Comparison of ENCODE assay signal across 11 cellular contexts in the genomic region with DNA sequence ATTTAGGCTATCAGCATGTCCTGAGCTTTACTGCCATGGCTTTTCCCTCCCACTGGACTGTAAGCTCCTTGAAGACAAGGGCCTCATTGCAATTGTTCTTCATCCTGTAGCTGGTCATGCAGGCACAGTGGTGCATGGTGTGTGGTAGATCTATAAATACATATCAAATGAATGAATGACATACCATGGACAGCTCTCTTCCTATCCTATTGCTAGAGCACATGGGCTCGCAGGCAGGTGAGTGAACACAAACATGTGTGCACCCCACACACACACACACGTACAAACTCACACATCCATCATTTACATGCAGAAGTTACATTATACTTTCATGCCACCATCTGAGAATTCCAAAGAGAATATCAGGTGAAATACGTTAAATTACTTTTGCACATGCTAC.
DNase-seq lines count a peak whose midpoint lies in the region; ATAC-seq and TF ChIP-seq lines count a peak whose summit lies in the region.
"Had no signal": no experiment of that assay in that cellular context is flagged by ENCODE, and none has a peak within 500 bp of the region (broad histone marks: within the 10 kb centered on the region; RNA-seq: fewer than 3 reads in every experiment).

No MANE protein-coding gene starts in this region.

- no peaks in the 10 kb centered on the region for H3K27me3 ChIP-seq in right atrium auricular region
- H3K27me3 ChIP-seq: BE2C had no signal

- H3K9me2 ChIP-seq in OCI-LY7 (ENCODE audit: insufficient read depth, low read length) = no peaks in the 10 kb centered on the region

- H3K27ac ChIP-seq in right atrium auricular region = peak overlapping the region in 1 of 2 donors; percentile 25
- H3K27ac ChIP-seq in OCI-LY7 (ENCODE audit: low read depth, low read length, poor library complexity, severe bottlenecking) = peak overlapping the region; percentile 11

- H3K36me3 ChIP-seq in right atrium auricular region (no peaks in the 10 kb centered on the region), OCI-LY7 (ENCODE audit: insufficient read depth, low read length) (no peaks in the 10 kb centered on the region; the same call in 1 of the 2 replicates)
- H3K36me3 ChIP-seq: BE2C had no signal

- peak overlapping the region; percentile 55 for H3K27ac Mint-ChIP-seq in chondrocyte (ENCODE audit: unreplicated experiment)
- peak overlapping the region; percentile 69 for H3K27ac Mint-ChIP-seq in stimulated activated memory B cell treated with anti-CD40 and anti-IgM and Interleukin-4, amounts not matched to agents 10 μg/mL and 1 μg/mL and 100 μg/mL, for 72 hours

- BruUV-seq in OCI-LY7 (replicated peaks; lab: Mats Ljungman, UMichigan) = no TSS peak

- POLR2A ChIA-PET in OCI-LY7 (lab: Charles Lee) = interaction anchor here (0.8 to 1.4 kb wide), 2 partner anchors 14 to 17 kb away, joined by 3 to 4 read pairs; no protein-coding TSS in a partner anchor

- ATAC-seq in left ventricle myocardium superior = peak; percentile 22
- ATAC-seq in stimulated activated memory B cell treated with anti-CD40 and anti-IgM and Interleukin-4, amounts not matched to agents 10 μg/mL and 1 μg/mL and 100 μg/mL, for 72 hours = no peak
- no peak for ATAC-seq in HG02884 (IDR thresholded peaks at IDR 0.05; ENCODE audit: unreplicated experiment)

- TF ChIP-seq CTCF in right atrium auricular region (IDR thresholded peaks at IDR 0.05) = no peak
- TF ChIP-seq CTCF in OCI-LY7 (conservative IDR thresholded peaks at IDR 0.05; ENCODE audit: low read length) = no peak
- TF ChIP-seq CTCF in chondrocyte (IDR thresholded peaks at IDR 0.05) = no peak

- H3K9me3 ChIP-seq in right atrium auricular region (no peaks in the 10 kb centered on the region), OCI-LY7 (ENCODE audit: low read length) (no peaks in the 10 kb centered on the region)
- H3K9me3 ChIP-seq: BE2C had no signal

- CTCF ChIA-PET in OCI-LY7 (lab: Charles Lee; ENCODE audit: unreplicated experiment) = no interaction called here

- peaks cover 0 to 28% of the 10 kb centered on the region in 2 donors for H3K4me1 ChIP-seq in right atrium auricular region
- H3K4me1 ChIP-seq in OCI-LY7 (ENCODE audit: insufficient read depth, low read length, poor library complexity, severe bottlenecking) = peaks cover 42% of the 10 kb centered on the region
- H3K4me1 ChIP-seq: BE2C had no signal

- no peaks in the 10 kb centered on the region for H3K79me2 ChIP-seq in OCI-LY7 (ENCODE audit: insufficient read depth, low read depth, low read length)

- intact Hi-C loops in left ventricle myocardium superior (cut with micrococcal nuclease) (no loop called here), OCI-LY7 (cut with micrococcal nuclease; ENCODE audit: unreplicated experiment) (no loop called here)

- H2AFZ ChIP-seq in OCI-LY7 (ENCODE audit: low read length) = peak overlapping the region; percentile 72; the same call in 1 of the 2 replicates

- H3K27me3 Mint-ChIP-seq in chondrocyte (ENCODE audit: low read depth) = no peaks in the 10 kb centered on the region
- H3K27me3 Mint-ChIP-seq in stimulated activated memory B cell treated with anti-CD40 and anti-IgM and Interleukin-4, amounts not matched to agents 10 μg/mL and 1 μg/mL and 100 μg/mL, for 72 hours = no peaks in the 10 kb centered on the region

- H3K4me3 ChIP-seq in right atrium auricular region (no peak overlapping the region), OCI-LY7 (ENCODE audit: low read depth, low read length, poor library complexity, severe bottlenecking) (no peak overlapping the region)

- H3K4me1 Mint-ChIP-seq in chondrocyte (ENCODE audit: low read depth) = peaks cover 71% of the 10 kb centered on the region
- peaks cover 25% of the 10 kb centered on the region for H3K4me1 Mint-ChIP-seq in stimulated activated memory B cell treated with anti-CD40 and anti-IgM and Interleukin-4, amounts not matched to agents 10 μg/mL and 1 μg/mL and 100 μg/mL, for 72 hours

- no peaks in the 10 kb centered on the region for H4K20me1 ChIP-seq in OCI-LY7 (ENCODE audit: insufficient read depth, low read length)

- H3K9me3 Mint-ChIP-seq in chondrocyte (ENCODE audit: low read depth) = peaks cover 5% of the 10 kb centered on the region
- no peaks in the 10 kb centered on the region for H3K9me3 Mint-ChIP-seq in stimulated activated memory B cell treated with anti-CD40 and anti-IgM and Interleukin-4, amounts not matched to agents 10 μg/mL and 1 μg/mL and 100 μg/mL, for 72 hours
- H3K9me3 Mint-ChIP-seq: activated T-cell treated with anti-CD3 and anti-CD28 coated beads, Interleukin-2, amount 50 U/mL, for 4 hours had no signal

- no peak overlapping the region for H3K4me3 Mint-ChIP-seq in chondrocyte (ENCODE audit: unreplicated experiment)
- H3K4me3 Mint-ChIP-seq in stimulated activated memory B cell treated with anti-CD40 and anti-IgM and Interleukin-4, amounts not matched to agents 10 μg/mL and 1 μg/mL and 100 μg/mL, for 72 hours = peak overlapping the region; percentile 1
- H3K4me3 Mint-ChIP-seq: activated T-cell treated with anti-CD3 and anti-CD28 coated beads, Interleukin-2, amount 50 U/mL, for 4 hours had no signal

- DNase-seq in left ventricle myocardium superior (no peak), right atrium auricular region (ENCODE audit: low spot score) (no peak), OCI-LY7 (ENCODE audit: low spot score) (peak; percentile 19), chondrocyte (ENCODE audit: low spot score) (no peak), NCI-H2227 treated with DMSO at 0.1 percent for 48 hours (lab: John Stamatoyannopoulos, UW) (no peak), amniotic stem cell (lab: John Stamatoyannopoulos, UW) (no peak)
- DNase-seq: activated T-cell treated with anti-CD3 and anti-CD28 coated beads, Interleukin-2, amount 50 U/mL, for 4 hours; BE2C; NCI-H187 had no signal

- H3K36me3 Mint-ChIP-seq in chondrocyte (ENCODE audit: low read depth) = no peaks in the 10 kb centered on the region
- no peaks in the 10 kb centered on the region for H3K36me3 Mint-ChIP-seq in stimulated activated memory B cell treated with anti-CD40 and anti-IgM and Interleukin-4, amounts not matched to agents 10 μg/mL and 1 μg/mL and 100 μg/mL, for 72 hours

- H3K4me2 ChIP-seq in OCI-LY7 (ENCODE audit: low read length) = peak overlapping the region; percentile 63
